ENCODE assay signal across 8 cellular contexts in the genomic region with DNA sequence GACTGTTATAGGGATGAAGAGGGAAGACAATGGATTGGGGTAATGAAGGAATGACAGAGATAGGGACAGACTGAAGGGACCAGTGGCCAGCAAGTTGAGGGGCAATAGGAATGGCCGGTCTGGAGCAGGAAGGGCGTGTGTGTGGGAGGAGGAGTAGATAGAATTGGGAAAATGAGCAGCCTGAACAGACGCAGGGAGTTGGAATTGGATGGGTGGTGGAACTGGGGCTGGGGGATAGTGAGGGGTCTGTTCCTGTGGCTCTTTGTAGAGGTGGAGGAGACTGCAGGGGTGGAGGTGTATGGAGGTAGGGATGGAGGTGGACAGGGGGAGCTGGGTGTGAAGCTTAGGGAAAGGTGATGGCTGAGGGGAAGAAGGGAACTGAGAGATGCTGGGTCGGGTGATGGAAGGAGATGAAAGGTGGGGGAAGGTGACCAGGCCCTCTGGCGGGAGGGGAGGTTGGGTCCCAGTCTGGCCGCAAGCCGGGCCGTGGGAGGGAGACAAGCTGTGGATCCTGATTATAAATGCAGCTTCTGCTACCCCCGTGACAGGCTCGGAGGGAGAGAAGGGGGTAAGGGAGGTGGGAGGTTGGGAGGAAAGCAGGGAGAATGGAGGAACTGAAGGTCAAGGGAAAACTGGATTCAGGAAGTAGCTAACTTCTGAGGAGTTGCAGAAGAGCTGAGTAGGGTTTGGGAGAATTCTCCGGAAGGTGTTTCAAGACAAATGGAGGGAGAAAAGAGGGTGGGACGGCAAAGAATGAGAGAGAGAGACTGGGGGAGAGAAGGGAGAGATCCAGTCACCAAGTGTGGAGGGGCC. TPM values are rescaled to one million over a fixed set of nuclear protein-coding genes. Genes with fewer than 3 reads are reported as not detected.
DNase-seq lines count a peak whose midpoint lies in the region; ATAC-seq and TF ChIP-seq lines count a peak whose summit lies in the region.

No MANE protein-coding gene starts in this region.

- WGBS in smooth muscle cell (ENCODE audit: low lambda C conversion rate): 17% methylated on average over 11 of the region's 12 CpGs

- peaks cover 19% of the 10 kb centered on the region for H3F3A ChIP-seq in smooth muscle cell (ENCODE audit: low read depth)

- H3K4me1 ChIP-seq in smooth muscle cell (ENCODE audit: low read depth): peaks cover 34% of the 10 kb centered on the region

- no peaks in the 10 kb centered on the region for H3K27me3 Mint-ChIP-seq in activated CD8-positive, alpha-beta T cell treated with anti-CD3 and anti-CD28 coated beads for 36 hours

- no peak for DNase-seq in H7
- no peak for DNase-seq in activated CD8-positive, alpha-beta T cell treated with anti-CD3 and anti-CD28 coated beads for 36 hours
- peak; percentile 27 for DNase-seq in hepatic stellate cell (ENCODE audit: low spot score)
- DNase-seq in smooth muscle cell (lab: John Stamatoyannopoulos, UW; ENCODE audit: unreplicated experiment): no peak
- DNase-seq in activated gamma-delta T cell treated with Interleukin-2 at 50 U/mL for 16 hours: no peak
- DNase-seq in activated CD4-positive, CD25-positive, alpha-beta regulatory T cell treated with anti-CD3 and anti-CD28 coated beads, Interleukin-2, amount 50 U/mL, for 72 hours: no peak

- peaks cover 22% of the 10 kb centered on the region for H3K36me3 Mint-ChIP-seq in activated CD8-positive, alpha-beta T cell treated with anti-CD3 and anti-CD28 coated beads for 36 hours (ENCODE audit: low read depth)

- peak overlapping the region; percentile 77 for H3K27ac ChIP-seq in smooth muscle cell (ENCODE audit: low read depth)

- H3K4me1 Mint-ChIP-seq in activated CD8-positive, alpha-beta T cell treated with anti-CD3 and anti-CD28 coated beads for 36 hours (ENCODE audit: low read depth): peaks cover 56% of the 10 kb centered on the region

- intact Hi-C loops in activated CD8-positive, alpha-beta T cell treated with anti-CD3 and anti-CD28 coated beads for 36 hours (cut with micrococcal nuclease): loop anchor here (5.0 to 10.0 kb wide), 2 partner anchors 33 to 150 kb away; a partner anchor contains a TSS

- no peaks in the 10 kb centered on the region for H3K9me3 Mint-ChIP-seq in activated CD8-positive, alpha-beta T cell treated with anti-CD3 and anti-CD28 coated beads for 36 hours

- peaks cover 8% of the 10 kb centered on the region for H3K36me3 ChIP-seq in H7 (replicated peaks; ENCODE audit: control insufficient read depth, insufficient read depth, low read length)
- H3K36me3 ChIP-seq in smooth muscle cell (ENCODE audit: low read depth): no peaks in the 10 kb centered on the region

- peak overlapping the region; percentile 84 for H3K4me3 Mint-ChIP-seq in activated CD8-positive, alpha-beta T cell treated with anti-CD3 and anti-CD28 coated beads for 36 hours

- POLR2A ChIA-PET in activated CD8-positive, alpha-beta T cell treated with anti-CD3 and anti-CD28 coated beads for 36 hours (lab: Charles Lee): interaction anchor here (0.6 to 2.1 kb wide), 15 partner anchors 7 to 190 kb away, joined by 3 to 11 read pairs (median 3); a partner anchor contains a TSS

- no peak overlapping the region for H2AFZ ChIP-seq in smooth muscle cell (ENCODE audit: low read depth)

- H4K20me1 ChIP-seq in smooth muscle cell (ENCODE audit: low read depth): peaks cover 25% of the 10 kb centered on the region

- H3K27ac Mint-ChIP-seq in activated CD8-positive, alpha-beta T cell treated with anti-CD3 and anti-CD28 coated beads for 36 hours: peak overlapping the region; percentile 90

- peak overlapping the region; percentile 86 for H3K4me2 ChIP-seq in smooth muscle cell

- H3K27me3 ChIP-seq in H7 (ENCODE audit: control insufficient read depth, insufficient read depth, low read length) (no peaks in the 10 kb centered on the region), smooth muscle cell (ENCODE audit: low read depth) (no peaks in the 10 kb centered on the region)

- no peak for ATAC-seq in activated CD8-positive, alpha-beta T cell treated with anti-CD3 and anti-CD28 coated beads for 36 hours
- ATAC-seq in HG02678 (IDR thresholded peaks at IDR 0.05; ENCODE audit: unreplicated experiment) (no peak), GM21737 (IDR thresholded peaks at IDR 0.05; ENCODE audit: unreplicated experiment) (no peak)

- peak overlapping the region; percentile 59 for H3K9ac ChIP-seq in smooth muscle cell (ENCODE audit: low read depth)

- no peak for TF ChIP-seq CTCF in activated CD8-positive, alpha-beta T cell treated with anti-CD3 and anti-CD28 coated beads for 36 hours (IDR thresholded peaks at IDR 0.05)
- TF ChIP-seq CTCF in smooth muscle cell (IDR thresholded peaks at IDR 0.05; ENCODE audit: borderline replicate concordance, insufficient read depth, poor library complexity, severe bottlenecking): no peak

- CTCF ChIA-PET in activated CD8-positive, alpha-beta T cell treated with anti-CD3 and anti-CD28 coated beads for 36 hours (lab: Charles Lee): interaction anchor here (0.5 to 2.3 kb wide), 9 partner anchors 9 to 160 kb away, joined by 3 to 10 read pairs (median 3); a partner anchor contains a TSS

- H3K4me3 ChIP-seq in H7 (ENCODE audit: insufficient read depth, low read depth, low read length): peak overlapping the region; percentile 56
- peak overlapping the region; percentile 57 for H3K4me3 ChIP-seq in smooth muscle cell

- no peaks in the 10 kb centered on the region for H3K9me3 ChIP-seq in smooth muscle cell (replicated peaks; ENCODE audit: low read depth)

- peaks cover 38% of the 10 kb centered on the region for H3K79me2 ChIP-seq in smooth muscle cell (ENCODE audit: low read depth)

RNA-seq across cellular contexts. Expression of a gene that starts 5.2 kb away (rescaled TPM):
- total RNA-seq in H7 (2014; rRNA removed; shearing (Covaris generic)): 8.3 and 13.4 TPM in 2 replicates
- total RNA-seq in activated CD8-positive, alpha-beta T cell treated with anti-CD3 and anti-CD28 coated beads for 36 hours: 10 to 100 TPM; 57.9 to 67.0 TPM
- total RNA-seq in smooth muscle cell: 8.6 and 10.4 TPM in 2 replicates
- polyA plus RNA-seq in smooth muscle cell: 1.9 and 7.9 TPM in 2 replicates

RNA-seq across cellular contexts. Expression of a gene that starts 7.2 kb away (rescaled TPM):
- total RNA-seq in H7 (2014; rRNA removed; shearing (Covaris generic)): 168 and 188 TPM in 2 replicates
- 100 to 1,000 TPM; 155 to 160 TPM for total RNA-seq in activated CD8-positive, alpha-beta T cell treated with anti-CD3 and anti-CD28 coated beads for 36 hours
- 126 and 173 TPM in 2 replicates for total RNA-seq in smooth muscle cell
- polyA plus RNA-seq in smooth muscle cell: 289 and 298 TPM in 2 replicates

RNA-seq across cellular contexts. Expression of a gene that starts 14.2 kb away (rescaled TPM):
- 38.3 and 41.9 TPM in 2 replicates for total RNA-seq in H7 (2014; rRNA removed; shearing (Covaris generic))
- total RNA-seq in activated CD8-positive, alpha-beta T cell treated with anti-CD3 and anti-CD28 coated beads for 36 hours: 10 to 100 TPM; 31.9 to 32.6 TPM
- total RNA-seq in smooth muscle cell: 30.0 and 39.3 TPM in 2 replicates
- 36.9 and 52.2 TPM in 2 replicates for polyA plus RNA-seq in smooth muscle cell

RNA-seq across cellular contexts. Expression of a gene that starts 29.3 kb away (rescaled TPM):
- total RNA-seq in H7 (2014; rRNA removed; shearing (Covaris generic)): 15.5 and 16.4 TPM in 2 replicates
- 1 to 10 TPM; 7.8 to 8.7 TPM for total RNA-seq in activated CD8-positive, alpha-beta T cell treated with anti-CD3 and anti-CD28 coated beads for 36 hours
- total RNA-seq in smooth muscle cell: 7.5 and 11.6 TPM in 2 replicates
- 6.2 and 10.9 TPM in 2 replicates for polyA plus RNA-seq in smooth muscle cell

RNA-seq across cellular contexts. Expression of a gene that starts 33.4 kb away (rescaled TPM):
- total RNA-seq in H7 (2014; rRNA removed; shearing (Covaris generic)): 101 and 113 TPM in 2 replicates
- 10 to 100 TPM; 93.4 to 96.0 TPM for total RNA-seq in activated CD8-positive, alpha-beta T cell treated with anti-CD3 and anti-CD28 coated beads for 36 hours
- 12.0 and 21.5 TPM in 2 replicates for total RNA-seq in smooth muscle cell
- 2.9 and 8.8 TPM in 2 replicates for polyA plus RNA-seq in smooth muscle cell
